In the genomic region with DNA sequence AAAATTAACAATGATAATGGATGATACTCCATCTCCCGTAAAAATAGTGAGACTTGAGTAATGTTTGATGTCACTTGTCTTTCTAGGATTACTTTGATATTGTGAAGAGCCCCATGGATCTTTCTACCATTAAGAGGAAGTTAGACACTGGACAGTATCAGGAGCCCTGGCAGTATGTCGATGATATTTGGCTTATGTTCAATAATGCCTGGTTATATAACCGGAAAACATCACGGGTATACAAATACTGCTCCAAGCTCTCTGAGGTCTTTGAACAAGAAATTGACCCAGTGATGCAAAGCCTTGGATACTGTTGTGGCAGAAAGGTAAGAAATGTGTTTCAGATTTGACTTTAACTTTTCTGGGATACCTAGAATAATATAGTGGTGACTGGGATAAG, we compare ENCODE assay signal across 26 cellular contexts.
"Had no signal": no experiment of that assay in that cellular context is flagged by ENCODE, and none has a peak within 500 bp of the region (broad histone marks: within the 10 kb centered on the region; RNA-seq: fewer than 3 reads in every experiment).

No MANE protein-coding gene starts in this region.

- H3K9me3 ChIP-seq: adrenal gland, breast epithelium, Peyer's patch had no signal

- H3K4me3 Mint-ChIP-seq: activated B cell treated with CpG ODN at 0.5 μM for 24 hours; activated CD4-positive, alpha-beta T cell treated with anti-CD3 and anti-CD28 coated beads, Interleukin-2, amount 10 ng/mL, durations not matched to agents 24 days and 14 days; activated naive CD8-positive, alpha-beta T cell treated with anti-CD3 and anti-CD28 coated beads, Interleukin-2, amount 10 ng/mL, durations not matched to agents 7 days and 5 days; T-cell had no signal

- H3K9me3 Mint-ChIP-seq: activated B cell treated with CpG ODN at 0.5 μM for 24 hours; activated CD4-positive, alpha-beta T cell treated with anti-CD3 and anti-CD28 coated beads, Interleukin-2, amount 10 ng/mL, durations not matched to agents 24 days and 14 days; activated naive CD8-positive, alpha-beta T cell treated with anti-CD3 and anti-CD28 coated beads, Interleukin-2, amount 10 ng/mL, durations not matched to agents 7 days and 5 days; T-cell had no signal

- H3K4me3 ChIP-seq: adrenal gland, breast epithelium, K562, Peyer's patch had no signal

- DNase-seq: activated B cell treated with CpG ODN at 0.5 μM for 24 hours; activated CD4-positive, alpha-beta T cell treated with anti-CD3 and anti-CD28 coated beads for 1 hour; activated CD4-positive, alpha-beta T cell treated with anti-CD3 and anti-CD28 coated beads, Interleukin-2, amount 10 ng/mL, durations not matched to agents 24 days and 14 days; activated CD4-positive, alpha-beta T cell treated with anti-CD3 and anti-CD28 coated beads, Interleukin-2, amount 50 U/mL, for 48 hours; activated effector memory CD4-positive, alpha-beta T cell treated with Interleukin-2 at 50 U/mL for 16 hours; activated naive CD4-positive, alpha-beta T cell; activated naive CD8-positive, alpha-beta T cell treated with anti-CD3 and anti-CD28 coated beads, Interleukin-2, amount 10 ng/mL, durations not matched to agents 7 days and 5 days; activated T-cell treated with anti-CD3 and anti-CD28 coated beads for 4 hours; adrenal gland; anterior cingulate cortex; central memory CD4-positive, alpha-beta T cell; Karpas-422; MM.1S; NCI-H1105; NCI-H1436; NCI-H1694 treated with DMSO at 0.1 percent for 48 hours; NCI-H2029 treated with DMSO at 0.1 percent for 48 hours; NCI-H345; NCI-H510A; Peyer's patch; SIG-M5; T-cell; T-helper 2 cell; T1000 had no signal

- ATAC-seq: K562, T-cell had no signal

- H3K4me1 Mint-ChIP-seq: activated B cell treated with CpG ODN at 0.5 μM for 24 hours; activated naive CD8-positive, alpha-beta T cell treated with anti-CD3 and anti-CD28 coated beads, Interleukin-2, amount 10 ng/mL, durations not matched to agents 7 days and 5 days had no signal

- H3K27ac Mint-ChIP-seq: activated B cell treated with CpG ODN at 0.5 μM for 24 hours; activated CD4-positive, alpha-beta T cell treated with anti-CD3 and anti-CD28 coated beads, Interleukin-2, amount 10 ng/mL, durations not matched to agents 24 days and 14 days; activated naive CD8-positive, alpha-beta T cell treated with anti-CD3 and anti-CD28 coated beads, Interleukin-2, amount 10 ng/mL, durations not matched to agents 7 days and 5 days; T-cell had no signal

- H3K4me1 ChIP-seq: adrenal gland, breast epithelium, Peyer's patch had no signal

- H3K27me3 Mint-ChIP-seq: activated B cell treated with CpG ODN at 0.5 μM for 24 hours; activated CD4-positive, alpha-beta T cell treated with anti-CD3 and anti-CD28 coated beads, Interleukin-2, amount 10 ng/mL, durations not matched to agents 24 days and 14 days; activated naive CD8-positive, alpha-beta T cell treated with anti-CD3 and anti-CD28 coated beads, Interleukin-2, amount 10 ng/mL, durations not matched to agents 7 days and 5 days; T-cell had no signal

- H3K27me3 ChIP-seq: adrenal gland, breast epithelium, Peyer's patch had no signal

- H3K27ac ChIP-seq: adrenal gland, breast epithelium, Peyer's patch had no signal
